Comparison of ENCODE assay signal across 13 cellular contexts in the genomic region with DNA sequence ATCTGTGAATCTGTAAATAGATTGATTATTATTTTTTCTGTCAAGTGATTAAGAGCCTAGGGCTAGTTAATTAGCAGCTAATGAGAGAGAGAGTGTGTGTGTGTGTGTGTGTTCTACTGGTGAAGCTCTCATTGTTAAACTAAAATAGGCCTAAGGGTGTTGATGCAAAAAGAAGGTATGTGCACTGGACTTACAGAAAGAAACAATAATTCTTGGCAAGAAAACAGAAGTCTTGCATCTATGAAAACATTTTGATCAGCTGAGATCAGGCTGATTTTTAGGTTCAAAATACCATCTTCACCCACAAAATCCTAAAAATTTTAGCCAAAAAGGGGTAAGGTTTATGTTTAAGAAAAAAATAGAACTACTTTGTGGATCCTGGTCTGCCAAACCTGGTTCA.
"Had no signal": no experiment of that assay in that cellular context is flagged by ENCODE, and none has a peak within 500 bp of the region (broad histone marks: within the 10 kb centered on the region; RNA-seq: fewer than 3 reads in every experiment).

No MANE protein-coding gene starts in this region.

- H3K4me1 ChIP-seq: body of pancreas, esophagus squamous epithelium, gastroesophageal sphincter, right atrium auricular region, spleen, transverse colon had no signal

- H3K36me3 ChIP-seq: esophagus squamous epithelium, gastroesophageal sphincter, right atrium auricular region, spleen, transverse colon had no signal

- H3K27ac ChIP-seq: body of pancreas, esophagus squamous epithelium, gastroesophageal sphincter, right atrium auricular region, spleen had no signal

- H3K4me3 ChIP-seq: body of pancreas, esophagus squamous epithelium, gastroesophageal sphincter, right atrium auricular region, spleen, transverse colon had no signal

- DNase-seq: activated CD4-positive, alpha-beta T cell treated with anti-CD3 and anti-CD28 coated beads, Interleukin-2, amount 50 U/mL, for 1 hour; activated CD4-positive, CD25-positive, alpha-beta regulatory T cell; activated naive CD4-positive, alpha-beta T cell treated with anti-CD3 and anti-CD28 coated beads, Interleukin-2, amount 10 ng/mL, durations not matched to agents 7 days and 5 days; body of pancreas; dermis blood vessel endothelial cell; esophagus squamous epithelium; spleen; stimulated activated CD4-positive, alpha-beta T cell treated with anti-CD3 and anti-CD28 coated beads, Interleukin-1b, Interleukin-23, amount 100 ng/mL, for 48 hours; stimulated activated naive B cell treated with anti-CD40 and anti-IgM and Interleukin-4, amounts not matched to agents 10 μg/mL and 1 μg/mL and 100 μg/mL, for 72 hours; T-helper 2 cell; transverse colon had no signal

- H3K9me3 ChIP-seq: body of pancreas, esophagus squamous epithelium, gastroesophageal sphincter, right atrium auricular region, spleen, transverse colon had no signal

- ATAC-seq: body of pancreas; gastroesophageal sphincter; stimulated activated naive B cell treated with anti-CD40 and anti-IgM and Interleukin-4, amounts not matched to agents 10 μg/mL and 1 μg/mL and 100 μg/mL, for 72 hours had no signal

- H3K27me3 ChIP-seq: body of pancreas, esophagus squamous epithelium, gastroesophageal sphincter, right atrium auricular region, spleen, transverse colon had no signal
